In genomic region chr12:57128519-57129247, GRCh38 we compare ENCODE assay signal across 9 cellular contexts. TPM values are rescaled to one million over a fixed set of nuclear protein-coding genes. Genes with fewer than 3 reads are reported as not detected.
DNase-seq lines count a peak whose midpoint lies in the region; ATAC-seq lines count a peak whose summit lies in the region.
"Had no signal": no experiment of that assay in that cellular context is flagged by ENCODE, and none has a peak within 500 bp of the region (broad histone marks: within the 10 kb centered on the region; RNA-seq: fewer than 3 reads in every experiment).

No MANE protein-coding gene starts in this region.

- H3K36me3 Mint-ChIP-seq in activated naive CD8-positive, alpha-beta T cell treated with anti-CD3 and anti-CD28 coated beads for 36 hours, result no peaks in the 10 kb centered on the region
- H3K36me3 Mint-ChIP-seq in immature natural killer cell, result peaks cover 0 to 2% (median 0%) of the 10 kb centered on the region in 3 donors

- peaks cover 4% of the 10 kb centered on the region for H3K27me3 Mint-ChIP-seq in activated naive CD8-positive, alpha-beta T cell treated with anti-CD3 and anti-CD28 coated beads for 36 hours
- peaks cover 7 to 11% (median 9%) of the 10 kb centered on the region in 3 donors for H3K27me3 Mint-ChIP-seq in immature natural killer cell (ENCODE audit: low read depth in 3 of 3)
- H3K27me3 Mint-ChIP-seq in stimulated activated naive CD8-positive, alpha-beta T cell treated with anti-CD3 and anti-CD28 coated beads, Interleukin-15, amount 100 ng/mL, for 72 hours, result peaks cover 19% of the 10 kb centered on the region

- peaks cover 2% of the 10 kb centered on the region for H3K9me3 Mint-ChIP-seq in activated naive CD8-positive, alpha-beta T cell treated with anti-CD3 and anti-CD28 coated beads for 36 hours
- no peaks in the 10 kb centered on the region for H3K9me3 Mint-ChIP-seq in immature natural killer cell
- H3K9me3 Mint-ChIP-seq in stimulated activated naive CD8-positive, alpha-beta T cell treated with anti-CD3 and anti-CD28 coated beads, Interleukin-15, amount 100 ng/mL, for 72 hours, result peaks cover 8 to 10% of the 10 kb centered on the region in 2 donors

- H3K27ac Mint-ChIP-seq in activated naive CD8-positive, alpha-beta T cell treated with anti-CD3 and anti-CD28 coated beads for 36 hours, result no peak overlapping the region
- no peak overlapping the region for H3K27ac Mint-ChIP-seq in immature natural killer cell
- no peak overlapping the region for H3K27ac Mint-ChIP-seq in stimulated activated naive CD8-positive, alpha-beta T cell treated with anti-CD3 and anti-CD28 coated beads, Interleukin-15, amount 100 ng/mL, for 72 hours

- DNase-seq in NCI-H748 (lab: John Stamatoyannopoulos, UW; ENCODE audit: unreplicated experiment) (peak; percentile 28), NCI-H748 treated with DMSO at 0.1 percent for 48 hours (lab: John Stamatoyannopoulos, UW) (no peak), immature natural killer cell (no peak), DMS153 treated with DMSO at 0.1 percent for 48 hours (lab: John Stamatoyannopoulos, UW; ENCODE audit: unreplicated experiment) (no peak)
- DNase-seq in activated naive CD8-positive, alpha-beta T cell treated with anti-CD3 and anti-CD28 coated beads for 36 hours, result no peak
- no peak for DNase-seq in stimulated activated naive CD8-positive, alpha-beta T cell treated with anti-CD3 and anti-CD28 coated beads, Interleukin-15, amount 100 ng/mL, for 72 hours
- DNase-seq in effector CD4-positive, alpha-beta T cell, result no peak

- peak overlapping the region; percentile 81 for H3K4me3 Mint-ChIP-seq in activated naive CD8-positive, alpha-beta T cell treated with anti-CD3 and anti-CD28 coated beads for 36 hours
- peak overlapping the region; percentile 77 to 86 (median 83) for H3K4me3 Mint-ChIP-seq in immature natural killer cell
- H3K4me3 Mint-ChIP-seq in stimulated activated naive CD8-positive, alpha-beta T cell treated with anti-CD3 and anti-CD28 coated beads, Interleukin-15, amount 100 ng/mL, for 72 hours, result peak overlapping the region; percentile 86 to 92

- peak; percentile 27 for ATAC-seq in stimulated activated naive CD8-positive, alpha-beta T cell treated with anti-CD3 and anti-CD28 coated beads, Interleukin-15, amount 100 ng/mL, for 72 hours
- no peak for ATAC-seq in HG02588 (IDR thresholded peaks at IDR 0.05; ENCODE audit: unreplicated experiment)

- H3K4me1 Mint-ChIP-seq in activated naive CD8-positive, alpha-beta T cell treated with anti-CD3 and anti-CD28 coated beads for 36 hours, result peaks cover 19% of the 10 kb centered on the region
- H3K4me1 Mint-ChIP-seq in immature natural killer cell, result peaks cover 5 to 8% of the 10 kb centered on the region in 2 donors
- H3K4me1 Mint-ChIP-seq in stimulated activated naive CD8-positive, alpha-beta T cell treated with anti-CD3 and anti-CD28 coated beads, Interleukin-15, amount 100 ng/mL, for 72 hours, result peaks cover 28% of the 10 kb centered on the region

RNA-seq across cellular contexts. Expression of gene LRP1, which starts 0.4 kb away (rescaled TPM):
- 1 to 10 TPM; 1.3 to 2.0 TPM for total RNA-seq in activated naive CD8-positive, alpha-beta T cell treated with anti-CD3 and anti-CD28 coated beads for 36 hours
- under 1 TPM in 2 of 3 donors, not detected in 1; 0.08 to 0.22 TPM for polyA plus RNA-seq in immature natural killer cell

RNA-seq across cellular contexts. Expression of gene STAT6, which starts 17.5 kb away (rescaled TPM):
- 100 to 1,000 TPM; 256 to 259 TPM for total RNA-seq in activated naive CD8-positive, alpha-beta T cell treated with anti-CD3 and anti-CD28 coated beads for 36 hours
- polyA plus RNA-seq in immature natural killer cell, result 10 to 100 TPM; 71.1 to 94.0 (median 89.1) TPM

RNA-seq across cellular contexts. Expression of gene LRP1-AS, which starts 18.7 kb away (rescaled TPM):
- not detected for total RNA-seq in activated naive CD8-positive, alpha-beta T cell treated with anti-CD3 and anti-CD28 coated beads for 36 hours
- not detected for polyA plus RNA-seq in immature natural killer cell
- total RNA-seq: SK-MEL-5 had no signal

RNA-seq across cellular contexts. Expression of gene NAB2, which starts 39.8 kb away (rescaled TPM):
- 10 to 100 TPM; 47.2 to 48.0 TPM for total RNA-seq in activated naive CD8-positive, alpha-beta T cell treated with anti-CD3 and anti-CD28 coated beads for 36 hours
- polyA plus RNA-seq in immature natural killer cell, result 1 to 10 TPM; 1.0 to 2.7 (median 1.3) TPM

RNA-seq across cellular contexts. Expression of gene NEMP1, which starts 50.1 kb away (rescaled TPM):
- 10 to 100 TPM; 50.5 to 51.2 TPM for total RNA-seq in activated naive CD8-positive, alpha-beta T cell treated with anti-CD3 and anti-CD28 coated beads for 36 hours
- 1 to 10 TPM; 1.6 to 4.1 (median 2.6) TPM for polyA plus RNA-seq in immature natural killer cell
